In the genomic region with DNA sequence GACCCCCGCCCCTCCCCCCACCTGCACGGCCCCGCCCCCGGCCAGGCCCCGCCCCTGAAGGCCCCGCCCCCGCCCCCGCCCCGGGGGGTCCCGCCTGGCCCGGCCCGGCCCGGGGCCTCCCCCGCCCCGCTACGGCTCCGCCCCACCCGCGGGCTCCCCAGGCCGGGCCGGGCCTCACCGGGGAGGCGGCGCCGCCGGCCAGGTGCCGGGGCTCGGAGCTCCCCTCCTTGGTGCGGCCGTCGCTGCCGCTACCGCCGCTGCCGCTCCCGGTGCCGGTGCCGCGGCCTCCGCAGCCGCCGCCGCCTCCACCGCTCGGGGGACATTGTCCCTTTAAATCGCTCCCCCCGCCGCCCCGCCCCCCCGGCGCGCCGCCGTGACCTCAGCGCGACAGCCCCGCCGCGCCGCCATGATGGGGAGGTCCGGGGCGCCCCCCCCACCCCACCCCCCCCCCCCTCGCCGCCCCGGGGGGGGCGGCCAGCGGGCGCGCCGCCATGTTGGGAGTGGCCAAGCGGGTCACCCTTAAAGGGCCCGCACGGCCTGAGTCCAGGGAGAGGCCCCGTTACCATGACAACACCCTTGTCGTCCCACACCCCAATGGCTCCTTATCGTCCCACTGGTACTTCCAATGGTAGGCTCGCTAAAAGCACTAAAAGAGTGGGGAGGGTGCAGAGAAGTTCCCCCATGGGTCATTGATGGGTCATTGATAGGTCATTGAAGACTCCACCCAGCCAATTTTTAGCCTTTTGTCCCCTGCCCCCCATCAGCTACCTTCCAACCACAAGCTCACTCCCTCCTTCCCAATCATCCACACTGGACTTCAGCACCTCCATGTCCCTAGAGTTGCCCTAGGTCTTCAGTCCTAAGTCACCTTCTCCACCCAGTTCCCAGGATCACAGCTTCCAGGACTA, we compare ENCODE assay signal across 8 cellular contexts. TPM values are rescaled to one million over a fixed set of nuclear protein-coding genes. Genes with fewer than 3 reads are reported as not detected.
DNase-seq lines count a peak whose midpoint lies in the region; ATAC-seq and TF ChIP-seq lines count a peak whose summit lies in the region.

A gene with protein sequence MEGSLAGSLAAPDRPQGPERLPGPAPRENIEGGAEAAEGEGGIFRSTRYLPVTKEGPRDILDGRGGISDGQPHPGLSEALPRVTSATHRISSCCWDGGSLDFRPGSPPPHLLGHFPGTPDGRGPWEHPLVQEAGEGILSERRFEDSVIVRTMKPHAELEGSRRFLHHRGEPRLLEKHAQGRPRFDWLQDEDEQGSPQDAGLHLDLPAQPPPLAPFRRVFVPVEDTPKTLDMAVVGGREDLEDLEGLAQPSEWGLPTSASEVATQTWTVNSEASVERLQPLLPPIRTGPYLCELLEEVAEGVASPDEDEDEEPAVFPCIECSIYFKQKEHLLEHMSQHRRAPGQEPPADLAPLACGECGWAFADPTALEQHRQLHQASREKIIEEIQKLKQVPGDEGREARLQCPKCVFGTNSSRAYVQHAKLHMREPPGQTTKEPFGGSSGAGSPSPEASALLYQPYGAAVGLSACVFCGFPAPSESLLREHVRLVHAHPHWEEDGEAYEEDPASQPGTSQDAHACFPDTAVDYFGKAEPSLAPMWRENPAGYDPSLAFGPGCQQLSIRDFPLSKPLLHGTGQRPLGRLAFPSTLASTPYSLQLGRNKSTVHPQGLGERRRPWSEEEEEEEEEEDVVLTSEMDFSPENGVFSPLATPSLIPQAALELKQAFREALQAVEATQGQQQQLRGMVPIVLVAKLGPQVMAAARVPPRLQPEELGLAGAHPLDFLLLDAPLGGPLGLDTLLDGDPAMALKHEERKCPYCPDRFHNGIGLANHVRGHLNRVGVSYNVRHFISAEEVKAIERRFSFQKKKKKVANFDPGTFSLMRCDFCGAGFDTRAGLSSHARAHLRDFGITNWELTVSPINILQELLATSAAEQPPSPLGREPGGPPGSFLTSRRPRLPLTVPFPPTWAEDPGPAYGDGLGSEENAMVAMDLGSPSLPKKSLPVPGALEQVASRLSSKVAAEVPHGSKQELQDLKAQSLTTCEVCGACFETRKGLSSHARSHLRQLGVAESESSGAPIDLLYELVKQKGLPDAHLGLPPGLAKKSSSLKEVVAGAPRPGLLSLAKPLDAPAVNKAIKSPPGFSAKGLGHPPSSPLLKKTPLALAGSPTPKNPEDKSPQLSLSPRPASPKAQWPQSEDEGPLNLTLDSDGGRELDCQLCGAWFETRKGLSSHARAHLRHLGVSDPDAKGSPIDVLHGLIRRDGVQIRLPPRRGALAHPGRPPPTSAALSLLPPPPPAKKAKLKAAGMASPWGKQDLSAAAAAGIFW (N-terminal part only) (minus strand): TSS at position 337 of the 908 bp plus-strand sequence. CDS start 1,649 bp downstream, outside the sequence.

- no peaks in the 10 kb centered on the region for H3K9me3 ChIP-seq in CD8-positive, alpha-beta T cell (ENCODE audit: low read length)
- no peaks in the 10 kb centered on the region for H3K9me3 ChIP-seq in ectodermal cell (ENCODE audit: control insufficient read depth, low read length)
- H3K9me3 ChIP-seq in lower lobe of right lung: no peaks in the 10 kb centered on the region

- no peaks in the 10 kb centered on the region for H3K9me3 Mint-ChIP-seq in CD8-positive, alpha-beta T cell
- H3K9me3 Mint-ChIP-seq in activated CD8-positive, alpha-beta T cell treated with anti-CD3 and anti-CD28 coated beads for 36 hours: no peaks in the 10 kb centered on the region

- POLR2A ChIA-PET in CD8-positive, alpha-beta T cell (lab: Charles Lee): interaction anchor here (0.8 to 4.3 kb wide), 6 partner anchors 11 to 127 kb away, joined by 3 to 24 read pairs (median 4); a partner anchor contains a TSS
- POLR2A ChIA-PET in activated CD8-positive, alpha-beta T cell treated with anti-CD3 and anti-CD28 coated beads for 36 hours (lab: Charles Lee): interaction anchor here (0.8 to 3.9 kb wide), 5 partner anchors 10 to 30 kb away, joined by 3 to 19 read pairs (median 4); a partner anchor contains a TSS

- CTCF ChIA-PET in CD8-positive, alpha-beta T cell (lab: Charles Lee): interaction anchor here (1.2 to 1.8 kb wide), 3 partner anchors 13 to 105 kb away, joined by 5 to 8 read pairs (median 6); a partner anchor contains a TSS
- CTCF ChIA-PET in activated CD8-positive, alpha-beta T cell treated with anti-CD3 and anti-CD28 coated beads for 36 hours (lab: Charles Lee): interaction anchor here (1.1 to 1.8 kb wide), 2 partner anchors 31 to 106 kb away, joined by 5 to 7 read pairs; a partner anchor contains a TSS

- peaks cover 33% of the 10 kb centered on the region for H3K4me1 Mint-ChIP-seq in CD8-positive, alpha-beta T cell (ENCODE audit: low read depth)
- H3K4me1 Mint-ChIP-seq in activated CD8-positive, alpha-beta T cell treated with anti-CD3 and anti-CD28 coated beads for 36 hours (ENCODE audit: low read depth): peaks cover 14% of the 10 kb centered on the region

- DNase-seq in CD8-positive, alpha-beta T cell: peak; percentile 75 to 91 (median 84)
- DNase-seq in NCI-H2196 treated with DMSO at 0.1 percent for 48 hours (lab: John Stamatoyannopoulos, UW; ENCODE audit: unreplicated experiment): peak; percentile 33
- peak; percentile 86 for DNase-seq in activated CD8-positive, alpha-beta T cell treated with anti-CD3 and anti-CD28 coated beads for 36 hours
- DNase-seq in lower lobe of right lung: peak; percentile 92
- peak; percentile 76 to 85 for DNase-seq in stimulated activated CD4-positive, alpha-beta T cell treated with anti-CD3 and anti-CD28 coated beads, Interleukin-4, amount 100 ng/mL, for 4 hours

- TF ChIP-seq CTCF in CD8-positive, alpha-beta T cell (IDR thresholded peaks at IDR 0.05): no peak
- TF ChIP-seq CTCF in activated CD8-positive, alpha-beta T cell treated with anti-CD3 and anti-CD28 coated beads for 36 hours (IDR thresholded peaks at IDR 0.05): no peak
- TF ChIP-seq CTCF in lower lobe of right lung (IDR thresholded peaks at IDR 0.05): no peak

- H3K4me3 ChIP-seq in CD8-positive, alpha-beta T cell (ENCODE audit: low read depth, low read length): peak within 1 kb of the TSS; percentile 65
- H3K4me3 ChIP-seq in ectodermal cell (ENCODE audit: insufficient read depth, low read depth, low read length) (peak within 1 kb of the TSS; percentile 65), lower lobe of right lung (peak within 1 kb of the TSS; percentile 72)

- H3K27ac Mint-ChIP-seq in CD8-positive, alpha-beta T cell: peak within 1 kb of the TSS; percentile 93
- peak within 1 kb of the TSS; percentile 87 for H3K27ac Mint-ChIP-seq in activated CD8-positive, alpha-beta T cell treated with anti-CD3 and anti-CD28 coated beads for 36 hours

- H3K27ac ChIP-seq in CD8-positive, alpha-beta T cell (ENCODE audit: low read depth, low read length): peak within 1 kb of the TSS; percentile 40
- no peak within 1 kb of the TSS for H3K27ac ChIP-seq in ectodermal cell (ENCODE audit: insufficient read depth, low read depth, low read length, poor library complexity, severe bottlenecking)
- peak within 1 kb of the TSS; percentile 74 for H3K27ac ChIP-seq in lower lobe of right lung

- WGBS in ectodermal cell, 2 experiments: 1% methylated on average over 46 to 72 of the region's 77 CpGs

- peaks cover 21% of the 10 kb centered on the region for H3K4me1 ChIP-seq in CD8-positive, alpha-beta T cell (ENCODE audit: insufficient read depth, low read length)
- H3K4me1 ChIP-seq in ectodermal cell (ENCODE audit: control insufficient read depth, insufficient read depth, low read length): no peaks in the 10 kb centered on the region
- H3K4me1 ChIP-seq in lower lobe of right lung: peaks cover 20% of the 10 kb centered on the region

- peak within 1 kb of the TSS; percentile 84 for H3K4me3 Mint-ChIP-seq in CD8-positive, alpha-beta T cell
- peak within 1 kb of the TSS; percentile 61 for H3K4me3 Mint-ChIP-seq in activated CD8-positive, alpha-beta T cell treated with anti-CD3 and anti-CD28 coated beads for 36 hours

- peak; percentile 88 for ATAC-seq in CD8-positive, alpha-beta T cell
- ATAC-seq in GM21723 (IDR thresholded peaks at IDR 0.05; ENCODE audit: unreplicated experiment): peak; percentile 42
- peak; percentile 74 for ATAC-seq in activated CD8-positive, alpha-beta T cell treated with anti-CD3 and anti-CD28 coated beads for 36 hours
- peak; percentile 50 to 54 for ATAC-seq in lower lobe of right lung
- no peak for ATAC-seq in HG02588 (IDR thresholded peaks at IDR 0.05; ENCODE audit: unreplicated experiment)

- no peaks in the 10 kb centered on the region for H3K27me3 Mint-ChIP-seq in CD8-positive, alpha-beta T cell (ENCODE audit: low read depth)
- H3K27me3 Mint-ChIP-seq in activated CD8-positive, alpha-beta T cell treated with anti-CD3 and anti-CD28 coated beads for 36 hours: no peaks in the 10 kb centered on the region

- intact Hi-C loops in CD8-positive, alpha-beta T cell (cut with DNase I, micrococcal nuclease): loop anchor here (1.0 to 2.0 kb wide), 6 partner anchors 13 to 325 kb away; a partner anchor contains a TSS
- intact Hi-C loops in activated CD8-positive, alpha-beta T cell treated with anti-CD3 and anti-CD28 coated beads for 36 hours (cut with micrococcal nuclease): no loop called here
- intact Hi-C loops in lower lobe of right lung (cut with DNase I): no loop called here

- peaks cover 45% of the 10 kb centered on the region for H3K36me3 Mint-ChIP-seq in CD8-positive, alpha-beta T cell
- H3K36me3 Mint-ChIP-seq in activated CD8-positive, alpha-beta T cell treated with anti-CD3 and anti-CD28 coated beads for 36 hours (ENCODE audit: low read depth): peaks cover 38% of the 10 kb centered on the region

- peaks cover 27% of the 10 kb centered on the region for H3K36me3 ChIP-seq in CD8-positive, alpha-beta T cell (ENCODE audit: insufficient read depth, low read length)
- H3K36me3 ChIP-seq in ectodermal cell (ENCODE audit: control insufficient read depth, insufficient read depth, low read length): no peaks in the 10 kb centered on the region
- peaks cover 9% of the 10 kb centered on the region for H3K36me3 ChIP-seq in lower lobe of right lung

- no peaks in the 10 kb centered on the region for H3K27me3 ChIP-seq in CD8-positive, alpha-beta T cell (ENCODE audit: insufficient read depth, low read length)
- H3K27me3 ChIP-seq in ectodermal cell (ENCODE audit: control insufficient read depth, insufficient read depth, low read length, poor library complexity, severe bottlenecking) (peaks cover 32% of the 10 kb centered on the region), lower lobe of right lung (ENCODE audit: low read depth) (peaks cover 5% of the 10 kb centered on the region)

RNA-seq across cellular contexts. Expression of the gene that starts here (rescaled TPM):
- 10 to 100 TPM; 16.4 to 20.1 TPM for total RNA-seq in CD8-positive, alpha-beta T cell
- 10 to 100 TPM; 19.3 to 21.0 TPM for total RNA-seq in activated CD8-positive, alpha-beta T cell treated with anti-CD3 and anti-CD28 coated beads for 36 hours
- 49.8 TPM for polyA plus RNA-seq in ectodermal cell (2013, experiment 1 of 4)
- 49.6 TPM for polyA plus RNA-seq in ectodermal cell (2013, experiment 2 of 4)
- polyA plus RNA-seq in ectodermal cell (2013, experiment 3 of 4): 41.3 TPM
- 46.6 TPM for polyA plus RNA-seq in ectodermal cell (2013, experiment 4 of 4)
- total RNA-seq in lower lobe of right lung: 25.2 TPM

Comparison
In these comparisons a context has a peak if more than half of its experiments do, and no peak if none do; other contexts are left out.
1. DNase-seq: peak in every context shown above with its lines; median percentile 92 in lower lobe of right lung; 86 in activated CD8-positive, alpha-beta T cell treated with anti-CD3 and anti-CD28 coated beads for 36 hours; 84 in CD8-positive, alpha-beta T cell; 80 in stimulated activated CD4-positive, alpha-beta T cell treated with anti-CD3 and anti-CD28 coated beads, Interleukin-4, amount 100 ng/mL, for 4 hours; 33 in NCI-H2196 treated with DMSO at 0.1 percent for 48 hours.
2. intact Hi-C loops: an anchor here in CD8-positive, alpha-beta T cell (1.0 to 2.0 kb wide); none called in activated CD8-positive, alpha-beta T cell treated with anti-CD3 and anti-CD28 coated beads for 36 hours and lower lobe of right lung.